ENCODE assay signal across 8 cellular contexts in genomic region chr9:134399435-134400056, GRCh38.
A peak's percentile ranks its signal among the peaks of the same experiment; 100 is the strongest.
DNase-seq lines count a peak whose midpoint lies in the region; ATAC-seq and TF ChIP-seq lines count a peak whose summit lies in the region.

No MANE protein-coding gene starts in this region.

- H3K27ac ChIP-seq in OCI-LY1 (ENCODE audit: low read depth, low read length, poor library complexity, severe bottlenecking) (no peak overlapping the region), stomach (no peak overlapping the region)

- no peaks in the 10 kb centered on the region for H4K20me1 ChIP-seq in OCI-LY1 (ENCODE audit: insufficient read depth, low read length)

- H3K9me3 ChIP-seq in OCI-LY1 (ENCODE audit: low read length) = peaks cover 8% of the 10 kb centered on the region
- peaks cover 0 to 8% (median 0%) of the 10 kb centered on the region in 4 donors for H3K9me3 ChIP-seq in stomach

- no peak for TF ChIP-seq EP300 in stomach (IDR thresholded peaks at IDR 0.05)

- H3F3A ChIP-seq in OCI-LY1 (ENCODE audit: insufficient read depth, low read length) = no peaks in the 10 kb centered on the region

- H3K79me2 ChIP-seq in OCI-LY1 (ENCODE audit: insufficient read depth, low read length) = no peaks in the 10 kb centered on the region

- H3K4me1 ChIP-seq in OCI-LY1 (ENCODE audit: insufficient read depth, low read length, severe bottlenecking) = no peaks in the 10 kb centered on the region
- peaks cover 47 to 96% (median 70%) of the 10 kb centered on the region in 4 donors for H3K4me1 ChIP-seq in stomach

- ATAC-seq in HG03095 (IDR thresholded peaks at IDR 0.05; ENCODE audit: unreplicated experiment) = no peak

- CTCF ChIA-PET in activated CD4-positive, alpha-beta T cell treated with anti-CD3 and anti-CD28 coated beads, Interleukin-2, amount 10 ng/mL, durations not matched to agents 7 days and 5 days (lab: Charles Lee) = interaction anchor here (0.7 to 1.5 kb wide), 3 partner anchors 16 to 232 kb away, joined by 3 to 4 read pairs (median 3); no protein-coding TSS in a partner anchor

- no peak overlapping the region for H3K4me3 Mint-ChIP-seq in activated CD4-positive, alpha-beta T cell treated with anti-CD3 and anti-CD28 coated beads, Interleukin-2, amount 10 ng/mL, durations not matched to agents 7 days and 5 days
- H3K4me3 Mint-ChIP-seq in activated T-cell treated with anti-CD3 and anti-CD28 coated beads, Interleukin-2, amount 50 U/mL, for 24 hours = no peak overlapping the region

- peak; percentile 66 for TF ChIP-seq CTCF in OCI-LY1 (IDR thresholded peaks at IDR 0.05; ENCODE audit: low read length)
- TF ChIP-seq CTCF in fibroblast of mammary gland (conservative IDR thresholded peaks at IDR 0.05; ENCODE audit: control insufficient read depth, insufficient read depth, low read depth, low read length) = peak; percentile 74
- peak in 4 of 7 experiments; percentile 9 to 52 (median 43) for TF ChIP-seq CTCF in stomach (IDR thresholded peaks at IDR 0.05)

- H3K36me3 Mint-ChIP-seq in activated CD4-positive, alpha-beta T cell treated with anti-CD3 and anti-CD28 coated beads, Interleukin-2, amount 10 ng/mL, durations not matched to agents 7 days and 5 days (ENCODE audit: low read depth) = no peaks in the 10 kb centered on the region
- H3K36me3 Mint-ChIP-seq in activated T-cell treated with anti-CD3 and anti-CD28 coated beads, Interleukin-2, amount 50 U/mL, for 24 hours (ENCODE audit: low read depth) = peaks cover 3% of the 10 kb centered on the region

- no peaks in the 10 kb centered on the region for H3K9me2 ChIP-seq in OCI-LY1 (ENCODE audit: low read depth, low read length)

- H2AFZ ChIP-seq in OCI-LY1 (ENCODE audit: low read length) = no peak overlapping the region

- no peak overlapping the region for H3K9ac ChIP-seq in OCI-LY1 (ENCODE audit: low read length)

- no peak for TF ChIP-seq POLR2A in stomach (IDR thresholded peaks at IDR 0.05)

- POLR2A ChIA-PET in activated CD4-positive, alpha-beta T cell treated with anti-CD3 and anti-CD28 coated beads, Interleukin-2, amount 10 ng/mL, durations not matched to agents 7 days and 5 days (lab: Charles Lee) = no interaction called here

- peaks cover 6% of the 10 kb centered on the region for H3K9me3 Mint-ChIP-seq in activated CD4-positive, alpha-beta T cell treated with anti-CD3 and anti-CD28 coated beads, Interleukin-2, amount 10 ng/mL, durations not matched to agents 7 days and 5 days
- peaks cover 3% of the 10 kb centered on the region for H3K9me3 Mint-ChIP-seq in activated T-cell treated with anti-CD3 and anti-CD28 coated beads, Interleukin-2, amount 50 U/mL, for 24 hours

- H3K4me2 ChIP-seq in OCI-LY1 (ENCODE audit: low read length) = no peak overlapping the region

- H3K27ac Mint-ChIP-seq in activated CD4-positive, alpha-beta T cell treated with anti-CD3 and anti-CD28 coated beads, Interleukin-2, amount 10 ng/mL, durations not matched to agents 7 days and 5 days = no peak overlapping the region
- no peak overlapping the region for H3K27ac Mint-ChIP-seq in activated T-cell treated with anti-CD3 and anti-CD28 coated beads, Interleukin-2, amount 50 U/mL, for 24 hours

- no peaks in the 10 kb centered on the region for H3K36me3 ChIP-seq in OCI-LY1 (ENCODE audit: insufficient read depth, low read length)
- peaks cover 0 to 19% (median 14%) of the 10 kb centered on the region in 4 donors for H3K36me3 ChIP-seq in stomach

- peak; percentile 33 to 44 for DNase-seq in activated CD4-positive, alpha-beta T cell treated with anti-CD3 and anti-CD28 coated beads, Interleukin-2, amount 50 U/mL, for 48 hours
- DNase-seq in activated CD4-positive, alpha-beta T cell treated with anti-CD3 and anti-CD28 coated beads, Interleukin-2, amount 10 ng/mL, durations not matched to agents 7 days and 5 days = no peak
- peak; percentile 65 for DNase-seq in fibroblast of mammary gland (ENCODE audit: low read depth)
- DNase-seq in stomach = no peak
- DNase-seq in activated T-cell treated with anti-CD3 and anti-CD28 coated beads, Interleukin-2, amount 50 U/mL, for 24 hours = no peak
- DNase-seq in NK-92 (lab: John Stamatoyannopoulos, UW; ENCODE audit: unreplicated experiment) = no peak

- H3K27me3 Mint-ChIP-seq in activated CD4-positive, alpha-beta T cell treated with anti-CD3 and anti-CD28 coated beads, Interleukin-2, amount 10 ng/mL, durations not matched to agents 7 days and 5 days = no peaks in the 10 kb centered on the region
- H3K27me3 Mint-ChIP-seq in activated T-cell treated with anti-CD3 and anti-CD28 coated beads, Interleukin-2, amount 50 U/mL, for 24 hours = peaks cover 4% of the 10 kb centered on the region

- no peak overlapping the region for H3K4me3 ChIP-seq in OCI-LY1 (ENCODE audit: low read depth, low read length, poor library complexity, severe bottlenecking)
- H3K4me3 ChIP-seq in fibroblast of mammary gland (ENCODE audit: control insufficient read depth, low read depth, low read length) = no peak overlapping the region
- no peak overlapping the region for H3K4me3 ChIP-seq in stomach

- intact Hi-C loops in stomach (cut with DNase I; ENCODE audit: low total_unique reads) = no loop called here

- H3K27me3 ChIP-seq in OCI-LY1 (ENCODE audit: insufficient read depth, low read length) = peaks cover 4% of the 10 kb centered on the region; the same call in 1 of the 2 replicates
- H3K27me3 ChIP-seq in stomach = no peaks in the 10 kb centered on the region

- WGBS in stomach, 5 donors = 96 to 100% (median 98%) methylated on average over 2 of the region's 2 CpGs

- peaks cover 31% of the 10 kb centered on the region for H3K4me1 Mint-ChIP-seq in activated CD4-positive, alpha-beta T cell treated with anti-CD3 and anti-CD28 coated beads, Interleukin-2, amount 10 ng/mL, durations not matched to agents 7 days and 5 days
- H3K4me1 Mint-ChIP-seq in activated T-cell treated with anti-CD3 and anti-CD28 coated beads, Interleukin-2, amount 50 U/mL, for 24 hours (ENCODE audit: low read depth) = peaks cover 41% of the 10 kb centered on the region

Comparison
In these comparisons a context has a peak if more than half of its experiments do, and no peak if none do; other contexts are left out.
1. DNase-seq: peak in activated CD4-positive, alpha-beta T cell treated with anti-CD3 and anti-CD28 coated beads, Interleukin-2, amount 50 U/mL, for 48 hours (2 of 2) and fibroblast of mammary gland (single experiment); none in activated CD4-positive, alpha-beta T cell treated with anti-CD3 and anti-CD28 coated beads, Interleukin-2, amount 10 ng/mL, durations not matched to agents 7 days and 5 days (single experiment), stomach (single experiment), activated T-cell treated with anti-CD3 and anti-CD28 coated beads, Interleukin-2, amount 50 U/mL, for 24 hours (single experiment) and NK-92 (single experiment).
2. Peak in every context shown above with its lines, with median percentiles within 50 percentile points of each other: CTCF ChIP-seq.